Comparison of ENCODE assay signal across 18 cellular contexts in genomic region chr1:28050746-28051145, GRCh38. TPM values are rescaled to one million over a fixed set of nuclear protein-coding genes. Genes with fewer than 3 reads are reported as not detected.
DNase-seq lines count a peak whose midpoint lies in the region; ATAC-seq and TF ChIP-seq lines count a peak whose summit lies in the region.
"Had no signal": no experiment of that assay in that cellular context is flagged by ENCODE, and none has a peak within 500 bp of the region (broad histone marks: within the 10 kb centered on the region; RNA-seq: fewer than 3 reads in every experiment).

No MANE protein-coding gene starts in this region.

- H3K4me3 ChIP-seq in left lung (no peak overlapping the region), esophagus muscularis mucosa (no peak overlapping the region)
- H3K4me3 ChIP-seq: GM23248, HAP-1 had no signal

- H3K27me3 ChIP-seq in left lung, result no peaks in the 10 kb centered on the region
- H3K27me3 ChIP-seq in esophagus muscularis mucosa, result no peaks in the 10 kb centered on the region

- H3K4me1 ChIP-seq in left lung (peaks cover 0 to 18% of the 10 kb centered on the region in 2 donors), esophagus muscularis mucosa (no peaks in the 10 kb centered on the region)
- H3K4me1 ChIP-seq: Caco-2 had no signal

- TF ChIP-seq EP300 in esophagus muscularis mucosa (IDR thresholded peaks at IDR 0.05), result no peak

- no peak for TF ChIP-seq POLR2A in esophagus muscularis mucosa (IDR thresholded peaks at IDR 0.05; ENCODE audit: low read depth)

- intact Hi-C loops in left lung (cut with DNase I) (no loop called here), esophagus muscularis mucosa (cut with DNase I) (no loop called here)

- DNase-seq in fibroblast of gingiva (ENCODE audit: low read depth) (peak; percentile 23), left lung (no peak), NAMALWA (ENCODE audit: low spot score) (no peak), esophagus muscularis mucosa (ENCODE audit: extremely low spot score) (no peak), KG1 (lab: John Stamatoyannopoulos, UW) (no peak)
- no peak for DNase-seq in activated CD4-positive, alpha-beta T cell treated with anti-CD3 and anti-CD28 coated beads, Interleukin-2, amount 50 U/mL, for 48 hours
- DNase-seq: ACHN; AML-193; Caco-2; CD4-positive, alpha-beta T cell; DMS153; DMS79; GDM1; GM23248 had no signal

- H3K36me3 ChIP-seq in left lung, result peaks cover 0 to 21% of the 10 kb centered on the region in 2 donors
- H3K36me3 ChIP-seq in esophagus muscularis mucosa, result peaks cover 11 to 38% (median 24%) of the 10 kb centered on the region in 4 donors

- TF ChIP-seq CTCF in VCaP (conservative IDR thresholded peaks at IDR 0.05), result no peak
- TF ChIP-seq CTCF in left lung (IDR thresholded peaks at IDR 0.05), result no peak
- no peak for TF ChIP-seq CTCF in esophagus muscularis mucosa (IDR thresholded peaks at IDR 0.05)

- peak overlapping the region; percentile 15 for H3K27ac ChIP-seq in VCaP
- H3K27ac ChIP-seq in left lung, result no peak overlapping the region
- H3K27ac ChIP-seq in esophagus muscularis mucosa (replicated peaks in 1 of 4), result no peak overlapping the region
- H3K27ac ChIP-seq: C4-2B, GM23248, HL-60 had no signal

- peak; percentile 69 for ATAC-seq in left lung

- H3K9me3 ChIP-seq in left lung (no peaks in the 10 kb centered on the region), esophagus muscularis mucosa (no peaks in the 10 kb centered on the region)
- H3K9me3 ChIP-seq: Caco-2, HAP-1 had no signal

RNA-seq across cellular contexts. Expression of gene EYA3, which starts 37.7 kb away (rescaled TPM):
- total RNA-seq in left lung (10 to 100 TPM; 22.9 to 28.4 TPM), esophagus muscularis mucosa (10 to 100 TPM in 1 of 4 donors, 1 to 10 TPM in 3; 8.2 to 11.9 (median 8.7) TPM)
